Comparison of ENCODE assay signal across 23 cellular contexts in the genomic region with DNA sequence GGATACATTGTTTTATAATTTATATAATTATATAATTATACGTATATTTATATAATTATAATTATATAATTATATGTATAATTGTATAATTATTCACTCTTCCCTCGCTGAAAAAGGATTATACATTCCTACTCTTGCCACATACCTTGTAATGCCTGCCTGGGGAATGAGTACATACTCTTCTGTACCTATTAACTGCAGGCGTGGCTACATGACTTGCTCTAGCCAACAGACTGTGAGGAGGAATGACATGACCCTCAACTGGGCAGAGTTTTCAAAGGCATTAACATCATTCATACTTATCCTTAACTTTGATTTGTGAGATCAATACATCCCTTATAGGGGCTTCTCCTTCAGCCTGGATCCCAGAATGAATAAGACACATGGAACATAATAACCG.
"Had no signal": no experiment of that assay in that cellular context is flagged by ENCODE, and none has a peak within 500 bp of the region (broad histone marks: within the 10 kb centered on the region; RNA-seq: fewer than 3 reads in every experiment).

No MANE protein-coding gene starts in this region.

- H3K9me3 ChIP-seq: neutrophil, pancreas, psoas muscle, stomach, suprapubic skin, tibial nerve had no signal

- H3K4me3 ChIP-seq: cardiac muscle cell, pancreas, psoas muscle, stomach, suprapubic skin, tibial nerve had no signal

- ATAC-seq: left ventricle myocardium superior, pancreas, psoas muscle, right cardiac atrium, WTC11 had no signal

- H3K4me1 ChIP-seq: pancreas, psoas muscle, stomach, suprapubic skin, tibial nerve had no signal

- FAIRE-seq: pancreas had no signal

- H3K4me1 Mint-ChIP-seq: endodermal cell, nephron, WTC11 had no signal

- H3K27me3 ChIP-seq: cardiac muscle cell, neutrophil, pancreas, stomach, suprapubic skin, tibial nerve had no signal

- H3K9me3 Mint-ChIP-seq: endodermal cell; nephron; T-helper 1 cell treated with Interleukin-12 subunit alpha and Interleukin-12 subunit beta and Interleukin-4 antibody, amounts not matched to agents 30 μg/mL and 1 μg/mL, for 36 hours; WTC11 had no signal

- H3K4me3 Mint-ChIP-seq: endodermal cell; nephron; T-helper 1 cell treated with Interleukin-12 subunit alpha and Interleukin-12 subunit beta and Interleukin-4 antibody, amounts not matched to agents 30 μg/mL and 1 μg/mL, for 36 hours; WTC11 had no signal

- H3K27ac Mint-ChIP-seq: endodermal cell; nephron; T-helper 1 cell treated with Interleukin-12 subunit alpha and Interleukin-12 subunit beta and Interleukin-4 antibody, amounts not matched to agents 30 μg/mL and 1 μg/mL, for 36 hours; WTC11 had no signal

- H3K27ac ChIP-seq: cardiac muscle cell, neutrophil, pancreas, psoas muscle, stomach, suprapubic skin, tibial nerve had no signal

- DNase-seq: activated CD4-positive, alpha-beta T cell treated with anti-CD3 and anti-CD28 coated beads, Interleukin-2, amount 50 U/mL, for 4 hours; activated CD8-positive, alpha-beta memory T cell treated with anti-CD3 and anti-CD28 coated beads, Interleukin-2, amount 50 U/mL, for 48 hours; activated naive CD4-positive, alpha-beta T cell treated with Interleukin-2 at 50 U/mL for 16 hours; activated T-cell treated with anti-CD3 and anti-CD28 coated beads, Interleukin-2, amount 50 U/mL, for 48 hours; amygdala; cortex of kidney; endodermal cell; foreskin fibroblast; left ventricle myocardium superior; midbrain; pancreas; psoas muscle; stimulated activated CD4-positive, alpha-beta T cell treated with anti-CD3 and anti-CD28 coated beads, Interleukin-12 subunit alpha, Interleukin-12 subunit beta, amount 100 ng/mL, for 4 hours; stomach; T1000 had no signal
